8 cellular contexts compared by ENCODE assay signal in genomic region chr17:75753193-75753513, GRCh38. TPM values are rescaled to one million over a fixed set of nuclear protein-coding genes. Genes with fewer than 3 reads are reported as not detected.
DNase-seq lines count a peak whose midpoint lies in the region; ATAC-seq and TF ChIP-seq lines count a peak whose summit lies in the region.

No MANE protein-coding gene starts in this region.

- ATAC-seq in GM19463 (IDR thresholded peaks at IDR 0.05; ENCODE audit: unreplicated experiment) (no peak), HG02870 (IDR thresholded peaks at IDR 0.05; ENCODE audit: unreplicated experiment) (no peak)

- H3K4me3 ChIP-seq in GM12864 (ENCODE audit: low read depth, low read length) = peak overlapping the region; percentile 57
- H3K4me3 ChIP-seq in SJCRH30 = peak overlapping the region; percentile 48
- H3K4me3 ChIP-seq in fibroblast of the aortic adventitia (ENCODE audit: low read depth, low read length) = peak overlapping the region; percentile 61
- H3K4me3 ChIP-seq in skeletal muscle cell (ENCODE audit: low read depth, low read length) = peak overlapping the region; percentile 48

- peaks cover 46% of the 10 kb centered on the region for H3K4me1 ChIP-seq in SJCRH30

- DNase-seq in GM12864 (ENCODE audit: low read depth) = no peak
- no peak for DNase-seq in SJCRH30
- no peak for DNase-seq in fibroblast of the aortic adventitia (ENCODE audit: low read depth)
- DNase-seq in skeletal muscle cell (ENCODE audit: low read depth) = no peak
- no peak for DNase-seq in cerebellum (ENCODE audit: low spot score)
- no peak for DNase-seq in inferior parietal cortex (ENCODE audit: extremely low spot score)

- H3K27ac ChIP-seq in SJCRH30 = no peak overlapping the region

- no peaks in the 10 kb centered on the region for H3K27me3 ChIP-seq in SJCRH30

- no peaks in the 10 kb centered on the region for H3K9me3 ChIP-seq in SJCRH30 (replicated peaks)

- TF ChIP-seq CTCF in GM12864 (IDR thresholded peaks at IDR 0.05; ENCODE audit: low read depth, low read length, missing control alignments) = no peak
- no peak for TF ChIP-seq CTCF in fibroblast of the aortic adventitia (IDR thresholded peaks at IDR 0.05; ENCODE audit: insufficient read depth, low read length)

- H3K36me3 ChIP-seq in SJCRH30 = no peaks in the 10 kb centered on the region

RNA-seq across cellular contexts. Expression of gene GALK1, which starts 11.8 kb away (rescaled TPM):
- 29.0 and 31.5 TPM in 2 replicates for total RNA-seq in SJCRH30 (2014; rRNA removed; shearing (Covaris generic))
- total RNA-seq in fibroblast of the aortic adventitia (ENCODE audit: low replicate concordance) (20.6 and 35.9 TPM in 2 replicates), cerebellum (6.8 TPM)

RNA-seq across cellular contexts. Expression of gene UNK, which starts 31.5 kb away (rescaled TPM):
- 40.6 and 51.4 TPM in 2 replicates for total RNA-seq in SJCRH30 (2014; rRNA removed; shearing (Covaris generic))
- total RNA-seq in fibroblast of the aortic adventitia (ENCODE audit: low replicate concordance) (18.0 and 30.2 TPM in 2 replicates), cerebellum (72.0 TPM)

RNA-seq across cellular contexts. Expression of gene ITGB4, which starts 31.9 kb away (rescaled TPM):
- 4.3 and 8.8 TPM in 2 replicates for total RNA-seq in SJCRH30 (2014; rRNA removed; shearing (Covaris generic))
- total RNA-seq in fibroblast of the aortic adventitia (ENCODE audit: low replicate concordance) (0.09 and 0.16 TPM in 2 replicates), cerebellum (2.1 TPM)
